ENCODE assay signal across 15 cellular contexts in genomic region chr18:79375441-79375840, GRCh38. TPM values are rescaled to one million over a fixed set of nuclear protein-coding genes. Genes with fewer than 3 reads are reported as not detected.
DNase-seq lines count a peak whose midpoint lies in the region; ATAC-seq, FAIRE-seq and TF ChIP-seq lines count a peak whose summit lies in the region.
"Had no signal": no experiment of that assay in that cellular context is flagged by ENCODE, and none has a peak within 500 bp of the region (broad histone marks: within the 10 kb centered on the region; RNA-seq: fewer than 3 reads in every experiment).

No MANE protein-coding gene starts in this region.

- peak overlapping the region; percentile 38 for H3K27ac Mint-ChIP-seq in activated CD8-positive, alpha-beta T cell treated with anti-CD3 and anti-CD28 coated beads for 36 hours
- no peak overlapping the region for H3K27ac Mint-ChIP-seq in activated CD8-positive, alpha-beta T cell treated with anti-CD3 and anti-CD28 coated beads, Interleukin-2, amount 10 ng/mL, durations not matched to agents 7 days and 5 days
- H3K27ac Mint-ChIP-seq in activated T-helper 2 cell treated with anti-CD3 and anti-CD28 coated beads, Interferon-gamma antibody, Interleukin-2, Interleukin-4, amounts not matched to agents 10 μg/mL and 5 μg/mL and 100 μg/mL, durations not matched to agents 14 hours and 24 hours and 36 hours, result peak overlapping the region; percentile 18
- H3K27ac Mint-ChIP-seq in naive B cell, result peak overlapping the region in 4 of 6 donors; percentile 22 to 80 (median 50)
- H3K27ac Mint-ChIP-seq: CD14-positive monocyte had no signal

- intact Hi-C loops in activated CD8-positive, alpha-beta T cell treated with anti-CD3 and anti-CD28 coated beads for 36 hours (cut with micrococcal nuclease), result no loop called here
- intact Hi-C loops in activated T-helper 2 cell treated with anti-CD3 and anti-CD28 coated beads, Interferon-gamma antibody, Interleukin-2, Interleukin-4, amounts not matched to agents 10 μg/mL and 5 μg/mL and 100 μg/mL, durations not matched to agents 14 hours and 24 hours and 36 hours (cut with micrococcal nuclease), result no loop called here

- no peak for ATAC-seq in activated CD8-positive, alpha-beta T cell treated with anti-CD3 and anti-CD28 coated beads for 36 hours
- no peak for ATAC-seq in activated CD8-positive, alpha-beta T cell treated with anti-CD3 and anti-CD28 coated beads, Interleukin-2, amount 10 ng/mL, durations not matched to agents 7 days and 5 days
- ATAC-seq in naive B cell (ENCODE audit: low read depth in 2 of 2), result no peak
- ATAC-seq in GM21528 (IDR thresholded peaks at IDR 0.05; ENCODE audit: low FRiP score, unreplicated experiment), result no peak
- ATAC-seq: CD8-positive, alpha-beta T cell; GM23338 had no signal

- H3K36me3 Mint-ChIP-seq in activated CD8-positive, alpha-beta T cell treated with anti-CD3 and anti-CD28 coated beads for 36 hours (ENCODE audit: low read depth), result peaks cover 5% of the 10 kb centered on the region
- peaks cover 13% of the 10 kb centered on the region for H3K36me3 Mint-ChIP-seq in activated CD8-positive, alpha-beta T cell treated with anti-CD3 and anti-CD28 coated beads, Interleukin-2, amount 10 ng/mL, durations not matched to agents 7 days and 5 days (ENCODE audit: low read depth)
- peaks cover 9% of the 10 kb centered on the region for H3K36me3 Mint-ChIP-seq in activated T-helper 2 cell treated with anti-CD3 and anti-CD28 coated beads, Interferon-gamma antibody, Interleukin-2, Interleukin-4, amounts not matched to agents 10 μg/mL and 5 μg/mL and 100 μg/mL, durations not matched to agents 14 hours and 24 hours and 36 hours (ENCODE audit: low read depth)
- H3K36me3 Mint-ChIP-seq in naive B cell, result peaks cover 0 to 6% of the 10 kb centered on the region in 2 donors

- TF ChIP-seq POLR2A in GM12891 (IDR thresholded peaks at IDR 0.05; ENCODE audit: low read depth, low read length), result no peak

- no peak for TF ChIP-seq CTCF in activated CD8-positive, alpha-beta T cell treated with anti-CD3 and anti-CD28 coated beads for 36 hours (IDR thresholded peaks at IDR 0.05)

- no peak for DNase-seq in activated CD8-positive, alpha-beta T cell treated with anti-CD3 and anti-CD28 coated beads for 36 hours
- no peak for DNase-seq in activated CD8-positive, alpha-beta T cell treated with anti-CD3 and anti-CD28 coated beads, Interleukin-2, amount 10 ng/mL, durations not matched to agents 7 days and 5 days
- DNase-seq in GM12891 (ENCODE audit: insufficient read length, low spot score) (no peak), naive B cell (no peak), RPMI8226 (no peak), COR-L47 (lab: John Stamatoyannopoulos, UW) (no peak)
- no peak for DNase-seq in activated T-helper 2 cell treated with anti-CD3 and anti-CD28 coated beads, Interferon-gamma antibody, Interleukin-2, Interleukin-4, amounts not matched to agents 10 μg/mL and 5 μg/mL and 100 μg/mL, durations not matched to agents 14 hours and 24 hours and 36 hours (ENCODE audit: low spot score)
- DNase-seq: Caco-2; CD8-positive, alpha-beta T cell; DND-41; GDM1 had no signal

- no peaks in the 10 kb centered on the region for H3K27me3 Mint-ChIP-seq in activated CD8-positive, alpha-beta T cell treated with anti-CD3 and anti-CD28 coated beads for 36 hours
- H3K27me3 Mint-ChIP-seq in activated CD8-positive, alpha-beta T cell treated with anti-CD3 and anti-CD28 coated beads, Interleukin-2, amount 10 ng/mL, durations not matched to agents 7 days and 5 days (ENCODE audit: low read depth), result no peaks in the 10 kb centered on the region
- no peaks in the 10 kb centered on the region for H3K27me3 Mint-ChIP-seq in activated T-helper 2 cell treated with anti-CD3 and anti-CD28 coated beads, Interferon-gamma antibody, Interleukin-2, Interleukin-4, amounts not matched to agents 10 μg/mL and 5 μg/mL and 100 μg/mL, durations not matched to agents 14 hours and 24 hours and 36 hours (ENCODE audit: low read depth)
- H3K27me3 Mint-ChIP-seq in naive B cell, result no peaks in the 10 kb centered on the region

- POLR2A ChIA-PET in activated CD8-positive, alpha-beta T cell treated with anti-CD3 and anti-CD28 coated beads for 36 hours (lab: Charles Lee), result interaction anchor here (0.8 to 1.6 kb wide), 2 partner anchors 9 to 250 kb away, joined by 3 to 4 read pairs; no protein-coding TSS in a partner anchor
- POLR2A ChIA-PET in activated CD8-positive, alpha-beta T cell treated with anti-CD3 and anti-CD28 coated beads, Interleukin-2, amount 10 ng/mL, durations not matched to agents 7 days and 5 days (lab: Charles Lee), result no interaction called here

- H3K4me3 Mint-ChIP-seq in activated CD8-positive, alpha-beta T cell treated with anti-CD3 and anti-CD28 coated beads for 36 hours, result no peak overlapping the region
- H3K4me3 Mint-ChIP-seq in activated CD8-positive, alpha-beta T cell treated with anti-CD3 and anti-CD28 coated beads, Interleukin-2, amount 10 ng/mL, durations not matched to agents 7 days and 5 days, result no peak overlapping the region
- H3K4me3 Mint-ChIP-seq in activated T-helper 2 cell treated with anti-CD3 and anti-CD28 coated beads, Interferon-gamma antibody, Interleukin-2, Interleukin-4, amounts not matched to agents 10 μg/mL and 5 μg/mL and 100 μg/mL, durations not matched to agents 14 hours and 24 hours and 36 hours (ENCODE audit: low read depth), result no peak overlapping the region
- H3K4me3 Mint-ChIP-seq in naive B cell, result no peak overlapping the region
- H3K4me3 Mint-ChIP-seq: CD14-positive monocyte; CD8-positive, alpha-beta T cell; GM23338 had no signal

- FAIRE-seq in GM12891 (lab: Jason Lieb, UNC), result peak; percentile 9

- H3K9me3 Mint-ChIP-seq in activated CD8-positive, alpha-beta T cell treated with anti-CD3 and anti-CD28 coated beads for 36 hours, result no peaks in the 10 kb centered on the region
- no peaks in the 10 kb centered on the region for H3K9me3 Mint-ChIP-seq in activated CD8-positive, alpha-beta T cell treated with anti-CD3 and anti-CD28 coated beads, Interleukin-2, amount 10 ng/mL, durations not matched to agents 7 days and 5 days (ENCODE audit: insufficient read depth)
- H3K9me3 Mint-ChIP-seq in activated T-helper 2 cell treated with anti-CD3 and anti-CD28 coated beads, Interferon-gamma antibody, Interleukin-2, Interleukin-4, amounts not matched to agents 10 μg/mL and 5 μg/mL and 100 μg/mL, durations not matched to agents 14 hours and 24 hours and 36 hours, result no peaks in the 10 kb centered on the region
- H3K9me3 Mint-ChIP-seq in naive B cell, result no peaks in the 10 kb centered on the region
- H3K9me3 Mint-ChIP-seq: CD8-positive, alpha-beta T cell; GM23338 had no signal

- CTCF ChIA-PET in activated CD8-positive, alpha-beta T cell treated with anti-CD3 and anti-CD28 coated beads for 36 hours (lab: Charles Lee), result interaction anchor here (1.5 to 9.6 kb wide), 3 partner anchors 148 to 268 kb away, joined by 3 to 135 read pairs (median 11); no protein-coding TSS in a partner anchor
- CTCF ChIA-PET in activated CD8-positive, alpha-beta T cell treated with anti-CD3 and anti-CD28 coated beads, Interleukin-2, amount 10 ng/mL, durations not matched to agents 7 days and 5 days (lab: Charles Lee), result interaction anchor here (1.2 kb wide), 2 partner anchors 8 to 153 kb away, joined by 3 to 7 read pairs; no protein-coding TSS in a partner anchor

- peaks cover 17% of the 10 kb centered on the region for H3K4me1 Mint-ChIP-seq in activated CD8-positive, alpha-beta T cell treated with anti-CD3 and anti-CD28 coated beads for 36 hours (ENCODE audit: low read depth)
- H3K4me1 Mint-ChIP-seq in activated CD8-positive, alpha-beta T cell treated with anti-CD3 and anti-CD28 coated beads, Interleukin-2, amount 10 ng/mL, durations not matched to agents 7 days and 5 days (ENCODE audit: low read depth), result peaks cover 22% of the 10 kb centered on the region
- peaks cover 14% of the 10 kb centered on the region for H3K4me1 Mint-ChIP-seq in activated T-helper 2 cell treated with anti-CD3 and anti-CD28 coated beads, Interferon-gamma antibody, Interleukin-2, Interleukin-4, amounts not matched to agents 10 μg/mL and 5 μg/mL and 100 μg/mL, durations not matched to agents 14 hours and 24 hours and 36 hours (ENCODE audit: low read depth)
- peaks cover 15 to 26% (median 17%) of the 10 kb centered on the region in 3 donors for H3K4me1 Mint-ChIP-seq in naive B cell

TF ChIP-seq in GM12891, 5 proteins besides CTCF, POLR2A, EP300 and RAD21:
- no peak for TF ChIP-seq TAF1 (IDR thresholded peaks at IDR 0.05; ENCODE audit: low read depth, low read length)
- TF ChIP-seq PAX5 (IDR thresholded peaks at IDR 0.05; ENCODE audit: insufficient read depth, low read length, severe bottlenecking), result no peak
- no peak for TF ChIP-seq SPI1 (IDR thresholded peaks at IDR 0.05; ENCODE audit: low read depth, low read length)
- TF ChIP-seq POLR2AphosphoS5 (IDR thresholded peaks at IDR 0.05; ENCODE audit: low read depth, low read length), result no peak
- no peak for TF ChIP-seq POU2F2 (IDR thresholded peaks at IDR 0.05; ENCODE audit: low read depth, low read length)

RNA-seq across cellular contexts. Expression of gene NFATC1, which starts 20.3 kb away (rescaled TPM):
- 10 to 100 TPM; 97.2 to 98.3 TPM for total RNA-seq in activated CD8-positive, alpha-beta T cell treated with anti-CD3 and anti-CD28 coated beads for 36 hours
- total RNA-seq in activated CD8-positive, alpha-beta T cell treated with anti-CD3 and anti-CD28 coated beads, Interleukin-2, amount 10 ng/mL, durations not matched to agents 7 days and 5 days, result 10 to 100 TPM; 26.5 to 28.1 TPM
- polyA plus RNA-seq in GM12891 (2012; ENCODE audit: low read depth, missing spikeins), result 34.8 TPM
- 95.0 and 99.9 TPM in 2 replicates for total RNA-seq in activated T-helper 2 cell treated with anti-CD3 and anti-CD28 coated beads, Interferon-gamma antibody, Interleukin-2, Interleukin-4, amounts not matched to agents 10 μg/mL and 5 μg/mL and 100 μg/mL, durations not matched to agents 14 hours and 24 hours and 36 hours
- polyA plus RNA-seq in naive B cell (ENCODE audit: low read depth in 6 of 6), result 10 to 100 TPM; 35.7 to 77.8 (median 51.1) TPM
- total RNA-seq: HT-29 had no signal
